In the genomic region with DNA sequence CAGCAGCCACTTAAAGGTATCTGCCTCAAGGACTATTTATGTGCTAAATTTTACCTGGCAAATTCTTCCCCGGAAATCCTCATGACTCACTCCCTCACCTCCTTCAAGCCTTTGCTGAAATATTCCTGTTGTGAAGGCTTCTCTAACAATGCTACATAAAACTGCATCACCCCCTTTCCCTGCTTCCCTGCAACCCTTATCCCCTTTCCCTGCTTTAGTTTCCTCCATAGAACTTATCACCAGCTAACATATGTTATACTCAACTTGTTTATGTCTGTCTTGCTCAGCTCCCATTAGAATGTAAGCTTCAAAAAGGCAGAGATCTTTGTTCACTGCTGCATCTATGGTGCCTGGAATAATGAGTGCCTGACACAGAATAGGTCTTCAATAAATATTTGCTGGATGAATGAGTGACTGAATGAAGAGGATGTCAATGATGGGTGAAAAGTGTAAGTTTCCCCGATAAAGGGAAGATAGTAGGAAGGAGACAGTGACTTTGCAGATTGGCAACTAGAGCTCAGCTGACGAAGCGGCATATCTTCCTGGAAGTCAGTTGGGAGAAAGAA, we compare ENCODE assay signal across 1 cellular context.
TF ChIP-seq lines count a peak whose summit lies in the region.

No MANE protein-coding gene starts in this region.

TF ChIP-seq in K562, 482 proteins besides CTCF, POLR2A, EP300 and RAD21 (continued from another document and continues in another):
- TF ChIP-seq, protein P1, sequence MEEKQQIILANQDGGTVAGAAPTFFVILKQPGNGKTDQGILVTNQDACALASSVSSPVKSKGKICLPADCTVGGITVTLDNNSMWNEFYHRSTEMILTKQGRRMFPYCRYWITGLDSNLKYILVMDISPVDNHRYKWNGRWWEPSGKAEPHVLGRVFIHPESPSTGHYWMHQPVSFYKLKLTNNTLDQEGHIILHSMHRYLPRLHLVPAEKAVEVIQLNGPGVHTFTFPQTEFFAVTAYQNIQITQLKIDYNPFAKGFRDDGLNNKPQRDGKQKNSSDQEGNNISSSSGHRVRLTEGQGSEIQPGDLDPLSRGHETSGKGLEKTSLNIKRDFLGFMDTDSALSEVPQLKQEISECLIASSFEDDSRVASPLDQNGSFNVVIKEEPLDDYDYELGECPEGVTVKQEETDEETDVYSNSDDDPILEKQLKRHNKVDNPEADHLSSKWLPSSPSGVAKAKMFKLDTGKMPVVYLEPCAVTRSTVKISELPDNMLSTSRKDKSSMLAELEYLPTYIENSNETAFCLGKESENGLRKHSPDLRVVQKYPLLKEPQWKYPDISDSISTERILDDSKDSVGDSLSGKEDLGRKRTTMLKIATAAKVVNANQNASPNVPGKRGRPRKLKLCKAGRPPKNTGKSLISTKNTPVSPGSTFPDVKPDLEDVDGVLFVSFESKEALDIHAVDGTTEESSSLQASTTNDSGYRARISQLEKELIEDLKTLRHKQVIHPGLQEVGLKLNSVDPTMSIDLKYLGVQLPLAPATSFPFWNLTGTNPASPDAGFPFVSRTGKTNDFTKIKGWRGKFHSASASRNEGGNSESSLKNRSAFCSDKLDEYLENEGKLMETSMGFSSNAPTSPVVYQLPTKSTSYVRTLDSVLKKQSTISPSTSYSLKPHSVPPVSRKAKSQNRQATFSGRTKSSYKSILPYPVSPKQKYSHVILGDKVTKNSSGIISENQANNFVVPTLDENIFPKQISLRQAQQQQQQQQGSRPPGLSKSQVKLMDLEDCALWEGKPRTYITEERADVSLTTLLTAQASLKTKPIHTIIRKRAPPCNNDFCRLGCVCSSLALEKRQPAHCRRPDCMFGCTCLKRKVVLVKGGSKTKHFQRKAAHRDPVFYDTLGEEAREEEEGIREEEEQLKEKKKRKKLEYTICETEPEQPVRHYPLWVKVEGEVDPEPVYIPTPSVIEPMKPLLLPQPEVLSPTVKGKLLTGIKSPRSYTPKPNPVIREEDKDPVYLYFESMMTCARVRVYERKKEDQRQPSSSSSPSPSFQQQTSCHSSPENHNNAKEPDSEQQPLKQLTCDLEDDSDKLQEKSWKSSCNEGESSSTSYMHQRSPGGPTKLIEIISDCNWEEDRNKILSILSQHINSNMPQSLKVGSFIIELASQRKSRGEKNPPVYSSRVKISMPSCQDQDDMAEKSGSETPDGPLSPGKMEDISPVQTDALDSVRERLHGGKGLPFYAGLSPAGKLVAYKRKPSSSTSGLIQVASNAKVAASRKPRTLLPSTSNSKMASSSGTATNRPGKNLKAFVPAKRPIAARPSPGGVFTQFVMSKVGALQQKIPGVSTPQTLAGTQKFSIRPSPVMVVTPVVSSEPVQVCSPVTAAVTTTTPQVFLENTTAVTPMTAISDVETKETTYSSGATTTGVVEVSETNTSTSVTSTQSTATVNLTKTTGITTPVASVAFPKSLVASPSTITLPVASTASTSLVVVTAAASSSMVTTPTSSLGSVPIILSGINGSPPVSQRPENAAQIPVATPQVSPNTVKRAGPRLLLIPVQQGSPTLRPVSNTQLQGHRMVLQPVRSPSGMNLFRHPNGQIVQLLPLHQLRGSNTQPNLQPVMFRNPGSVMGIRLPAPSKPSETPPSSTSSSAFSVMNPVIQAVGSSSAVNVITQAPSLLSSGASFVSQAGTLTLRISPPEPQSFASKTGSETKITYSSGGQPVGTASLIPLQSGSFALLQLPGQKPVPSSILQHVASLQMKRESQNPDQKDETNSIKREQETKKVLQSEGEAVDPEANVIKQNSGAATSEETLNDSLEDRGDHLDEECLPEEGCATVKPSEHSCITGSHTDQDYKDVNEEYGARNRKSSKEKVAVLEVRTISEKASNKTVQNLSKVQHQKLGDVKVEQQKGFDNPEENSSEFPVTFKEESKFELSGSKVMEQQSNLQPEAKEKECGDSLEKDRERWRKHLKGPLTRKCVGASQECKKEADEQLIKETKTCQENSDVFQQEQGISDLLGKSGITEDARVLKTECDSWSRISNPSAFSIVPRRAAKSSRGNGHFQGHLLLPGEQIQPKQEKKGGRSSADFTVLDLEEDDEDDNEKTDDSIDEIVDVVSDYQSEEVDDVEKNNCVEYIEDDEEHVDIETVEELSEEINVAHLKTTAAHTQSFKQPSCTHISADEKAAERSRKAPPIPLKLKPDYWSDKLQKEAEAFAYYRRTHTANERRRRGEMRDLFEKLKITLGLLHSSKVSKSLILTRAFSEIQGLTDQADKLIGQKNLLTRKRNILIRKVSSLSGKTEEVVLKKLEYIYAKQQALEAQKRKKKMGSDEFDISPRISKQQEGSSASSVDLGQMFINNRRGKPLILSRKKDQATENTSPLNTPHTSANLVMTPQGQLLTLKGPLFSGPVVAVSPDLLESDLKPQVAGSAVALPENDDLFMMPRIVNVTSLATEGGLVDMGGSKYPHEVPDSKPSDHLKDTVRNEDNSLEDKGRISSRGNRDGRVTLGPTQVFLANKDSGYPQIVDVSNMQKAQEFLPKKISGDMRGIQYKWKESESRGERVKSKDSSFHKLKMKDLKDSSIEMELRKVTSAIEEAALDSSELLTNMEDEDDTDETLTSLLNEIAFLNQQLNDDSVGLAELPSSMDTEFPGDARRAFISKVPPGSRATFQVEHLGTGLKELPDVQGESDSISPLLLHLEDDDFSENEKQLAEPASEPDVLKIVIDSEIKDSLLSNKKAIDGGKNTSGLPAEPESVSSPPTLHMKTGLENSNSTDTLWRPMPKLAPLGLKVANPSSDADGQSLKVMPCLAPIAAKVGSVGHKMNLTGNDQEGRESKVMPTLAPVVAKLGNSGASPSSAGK (IDR thresholded peaks at IDR 0.05) = no peak
- TF ChIP-seq ASH1L (IDR thresholded peaks at IDR 0.05; ENCODE audit: borderline replicate concordance, low read depth, partially characterized antibody) = no peak
- no peak; the same call in 1 of the 2 replicates for TF ChIP-seq NFE2L1 (tag; IDR thresholded peaks at IDR 0.05; ENCODE audit: borderline replicate concordance, low read depth)
- TF ChIP-seq ZNF592 (IDR thresholded peaks at IDR 0.05) = 0 out of 2 replicates have a peak, but pooled peaks have one; percentile 25
- TF ChIP-seq PHB2 (IDR thresholded peaks at IDR 0.05; ENCODE audit: low read depth) = no peak
- no peak for TF ChIP-seq RBFOX2 (IDR thresholded peaks at IDR 0.05; ENCODE audit: low read depth, low read length)
- peak; percentile 90 for TF ChIP-seq NFE2 (IDR thresholded peaks at IDR 0.05; ENCODE audit: low read depth)
- no peak for TF ChIP-seq ZNF280A (IDR thresholded peaks at IDR 0.05; ENCODE audit: low read depth, partially characterized antibody)
- TF ChIP-seq HIVEP1 (CRISPR knock-in tag; IDR thresholded peaks at IDR 0.05) = no peak
- no peak for TF ChIP-seq NRF1 (conservative IDR thresholded peaks at IDR 0.05 in 1 of 2, IDR thresholded peaks at IDR 0.05 in 1 of 2)
- no peak for TF ChIP-seq CXXC5 (CRISPR knock-in tag; IDR thresholded peaks at IDR 0.05)
- TF ChIP-seq ZBED1 (IDR thresholded peaks at IDR 0.05) = no peak
- TF ChIP-seq FOXO4 (CRISPR knock-in tag; IDR thresholded peaks at IDR 0.05) = no peak
- TF ChIP-seq MXI1 (IDR thresholded peaks at IDR 0.05; ENCODE audit: low read depth, low read length) = no peak
- TF ChIP-seq SNAPC5 (CRISPR knock-in tag; IDR thresholded peaks at IDR 0.05) = no peak
- TF ChIP-seq SMAD4 (CRISPR knock-in tag; conservative IDR thresholded peaks at IDR 0.05) = peak; percentile 51
- no peak for TF ChIP-seq CEBPB (tag; IDR thresholded peaks at IDR 0.05)
- no peak for TF ChIP-seq ILF3 (IDR thresholded peaks at IDR 0.05; ENCODE audit: borderline replicate concordance)
- TF ChIP-seq, protein P2, sequence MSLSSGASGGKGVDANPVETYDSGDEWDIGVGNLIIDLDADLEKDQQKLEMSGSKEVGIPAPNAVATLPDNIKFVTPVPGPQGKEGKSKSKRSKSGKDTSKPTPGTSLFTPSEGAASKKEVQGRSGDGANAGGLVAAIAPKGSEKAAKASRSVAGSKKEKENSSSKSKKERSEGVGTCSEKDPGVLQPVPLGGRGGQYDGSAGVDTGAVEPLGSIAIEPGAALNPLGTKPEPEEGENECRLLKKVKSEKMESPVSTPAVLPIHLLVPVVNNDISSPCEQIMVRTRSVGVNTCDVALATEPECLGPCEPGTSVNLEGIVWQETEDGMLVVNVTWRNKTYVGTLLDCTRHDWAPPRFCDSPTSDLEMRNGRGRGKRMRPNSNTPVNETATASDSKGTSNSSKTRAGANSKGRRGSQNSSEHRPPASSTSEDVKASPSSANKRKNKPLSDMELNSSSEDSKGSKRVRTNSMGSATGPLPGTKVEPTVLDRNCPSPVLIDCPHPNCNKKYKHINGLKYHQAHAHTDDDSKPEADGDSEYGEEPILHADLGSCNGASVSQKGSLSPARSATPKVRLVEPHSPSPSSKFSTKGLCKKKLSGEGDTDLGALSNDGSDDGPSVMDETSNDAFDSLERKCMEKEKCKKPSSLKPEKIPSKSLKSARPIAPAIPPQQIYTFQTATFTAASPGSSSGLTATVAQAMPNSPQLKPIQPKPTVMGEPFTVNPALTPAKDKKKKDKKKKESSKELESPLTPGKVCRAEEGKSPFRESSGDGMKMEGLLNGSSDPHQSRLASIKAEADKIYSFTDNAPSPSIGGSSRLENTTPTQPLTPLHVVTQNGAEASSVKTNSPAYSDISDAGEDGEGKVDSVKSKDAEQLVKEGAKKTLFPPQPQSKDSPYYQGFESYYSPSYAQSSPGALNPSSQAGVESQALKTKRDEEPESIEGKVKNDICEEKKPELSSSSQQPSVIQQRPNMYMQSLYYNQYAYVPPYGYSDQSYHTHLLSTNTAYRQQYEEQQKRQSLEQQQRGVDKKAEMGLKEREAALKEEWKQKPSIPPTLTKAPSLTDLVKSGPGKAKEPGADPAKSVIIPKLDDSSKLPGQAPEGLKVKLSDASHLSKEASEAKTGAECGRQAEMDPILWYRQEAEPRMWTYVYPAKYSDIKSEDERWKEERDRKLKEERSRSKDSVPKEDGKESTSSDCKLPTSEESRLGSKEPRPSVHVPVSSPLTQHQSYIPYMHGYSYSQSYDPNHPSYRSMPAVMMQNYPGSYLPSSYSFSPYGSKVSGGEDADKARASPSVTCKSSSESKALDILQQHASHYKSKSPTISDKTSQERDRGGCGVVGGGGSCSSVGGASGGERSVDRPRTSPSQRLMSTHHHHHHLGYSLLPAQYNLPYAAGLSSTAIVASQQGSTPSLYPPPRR (CRISPR knock-in tag; IDR thresholded peaks at IDR 0.05; ENCODE audit: borderline replicate concordance) = no peak
- TF ChIP-seq ZNF384 (IDR thresholded peaks at IDR 0.05; ENCODE audit: low read depth, low read length) = no peak
- no peak for TF ChIP-seq HNRNPUL1 (IDR thresholded peaks at IDR 0.05; ENCODE audit: low read length)
- no peak for TF ChIP-seq ZNF668 (CRISPR knock-in tag; IDR thresholded peaks at IDR 0.05)
- TF ChIP-seq ADNP (tag; IDR thresholded peaks at IDR 0.05) = 0 out of 2 replicates have a peak, but pooled peaks have one; percentile 53
- no peak for TF ChIP-seq NR4A1 (CRISPR knock-in tag; IDR thresholded peaks at IDR 0.05)
- TF ChIP-seq NR4A1 (tag; IDR thresholded peaks at IDR 0.05) = no peak
